1 cellular context compared by ENCODE assay signal in the genomic region with DNA sequence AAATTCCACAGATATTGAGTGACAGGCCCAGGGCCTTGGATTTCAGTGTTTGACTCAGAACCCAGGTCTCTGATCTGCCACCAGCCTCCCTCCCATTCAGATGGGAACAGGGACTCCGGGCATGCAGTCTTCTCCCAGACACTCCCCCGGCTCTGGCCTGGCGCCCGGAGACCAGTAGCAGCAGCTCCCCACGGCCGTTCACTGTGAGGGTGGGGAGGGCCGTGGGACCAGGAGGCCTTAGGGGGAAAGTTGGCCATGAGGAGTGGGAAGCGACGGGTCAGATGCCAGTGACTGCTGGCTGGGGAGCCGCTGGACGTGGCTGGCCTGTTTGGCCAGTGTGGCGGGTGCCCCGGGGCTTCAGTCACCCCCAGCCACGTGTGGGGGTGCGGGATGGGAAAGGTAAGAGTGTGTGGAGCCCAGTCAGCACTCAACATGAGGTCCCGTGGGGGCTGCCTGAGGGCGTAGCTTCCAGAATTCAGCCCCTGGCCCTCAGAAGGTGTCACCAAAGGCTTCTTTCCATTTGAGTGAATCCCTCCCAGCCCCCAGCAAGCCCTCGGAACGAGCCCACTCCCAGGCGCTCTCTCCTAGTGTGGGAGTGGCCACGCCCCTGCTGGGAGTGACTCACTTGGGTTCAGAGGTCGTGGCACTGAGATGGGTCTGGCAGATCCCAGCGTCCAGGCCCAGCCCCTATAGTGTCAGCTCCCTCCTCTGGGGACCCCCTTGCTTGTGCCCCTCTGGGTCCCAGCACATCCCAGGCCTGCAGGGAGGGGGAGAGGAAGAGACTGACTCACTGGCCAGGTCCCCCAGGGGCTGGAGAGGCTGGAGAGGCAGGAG.
TF ChIP-seq lines count a peak whose summit lies in the region.

No MANE protein-coding gene starts in this region.

TF ChIP-seq in GM12878, 131 proteins besides CTCF, POLR2A, EP300 and RAD21 (continued from another document and continues in another):
- TF ChIP-seq, protein P1, sequence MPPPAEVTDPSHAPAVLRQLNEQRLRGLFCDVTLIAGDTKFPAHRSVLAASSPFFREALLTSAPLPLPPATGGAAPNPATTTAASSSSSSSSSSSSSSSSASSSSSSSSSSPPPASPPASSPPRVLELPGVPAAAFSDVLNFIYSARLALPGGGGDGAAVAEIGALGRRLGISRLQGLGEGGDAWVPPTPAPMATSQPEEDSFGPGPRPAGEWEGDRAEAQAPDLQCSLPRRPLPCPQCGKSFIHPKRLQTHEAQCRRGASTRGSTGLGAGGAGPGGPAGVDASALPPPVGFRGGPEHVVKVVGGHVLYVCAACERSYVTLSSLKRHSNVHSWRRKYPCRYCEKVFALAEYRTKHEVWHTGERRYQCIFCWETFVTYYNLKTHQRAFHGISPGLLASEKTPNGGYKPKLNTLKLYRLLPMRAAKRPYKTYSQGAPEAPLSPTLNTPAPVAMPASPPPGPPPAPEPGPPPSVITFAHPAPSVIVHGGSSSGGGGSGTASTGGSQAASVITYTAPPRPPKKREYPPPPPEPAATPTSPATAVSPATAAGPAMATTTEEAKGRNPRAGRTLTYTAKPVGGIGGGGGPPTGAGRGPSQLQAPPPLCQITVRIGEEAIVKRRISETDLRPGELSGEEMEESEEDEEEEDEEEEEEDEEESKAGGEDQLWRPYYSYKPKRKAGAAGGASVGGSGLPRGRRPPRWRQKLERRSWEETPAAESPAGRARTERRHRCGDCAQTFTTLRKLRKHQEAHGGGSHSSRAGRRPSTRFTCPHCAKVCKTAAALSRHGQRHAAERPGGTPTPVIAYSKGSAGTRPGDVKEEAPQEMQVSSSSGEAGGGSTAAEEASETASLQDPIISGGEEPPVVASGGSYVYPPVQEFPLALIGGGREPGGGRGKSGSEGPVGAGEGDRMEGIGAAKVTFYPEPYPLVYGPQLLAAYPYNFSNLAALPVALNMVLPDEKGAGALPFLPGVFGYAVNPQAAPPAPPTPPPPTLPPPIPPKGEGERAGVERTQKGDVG (CRISPR knock-in tag; IDR thresholded peaks at IDR 0.05), result no peak
- TF ChIP-seq, protein P2, sequence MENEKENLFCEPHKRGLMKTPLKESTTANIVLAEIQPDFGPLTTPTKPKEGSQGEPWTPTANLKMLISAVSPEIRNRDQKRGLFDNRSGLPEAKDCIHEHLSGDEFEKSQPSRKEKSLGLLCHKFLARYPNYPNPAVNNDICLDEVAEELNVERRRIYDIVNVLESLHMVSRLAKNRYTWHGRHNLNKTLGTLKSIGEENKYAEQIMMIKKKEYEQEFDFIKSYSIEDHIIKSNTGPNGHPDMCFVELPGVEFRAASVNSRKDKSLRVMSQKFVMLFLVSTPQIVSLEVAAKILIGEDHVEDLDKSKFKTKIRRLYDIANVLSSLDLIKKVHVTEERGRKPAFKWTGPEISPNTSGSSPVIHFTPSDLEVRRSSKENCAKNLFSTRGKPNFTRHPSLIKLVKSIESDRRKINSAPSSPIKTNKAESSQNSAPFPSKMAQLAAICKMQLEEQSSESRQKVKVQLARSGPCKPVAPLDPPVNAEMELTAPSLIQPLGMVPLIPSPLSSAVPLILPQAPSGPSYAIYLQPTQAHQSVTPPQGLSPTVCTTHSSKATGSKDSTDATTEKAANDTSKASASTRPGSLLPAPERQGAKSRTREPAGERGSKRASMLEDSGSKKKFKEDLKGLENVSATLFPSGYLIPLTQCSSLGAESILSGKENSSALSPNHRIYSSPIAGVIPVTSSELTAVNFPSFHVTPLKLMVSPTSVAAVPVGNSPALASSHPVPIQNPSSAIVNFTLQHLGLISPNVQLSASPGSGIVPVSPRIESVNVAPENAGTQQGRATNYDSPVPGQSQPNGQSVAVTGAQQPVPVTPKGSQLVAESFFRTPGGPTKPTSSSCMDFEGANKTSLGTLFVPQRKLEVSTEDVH (IDR thresholded peaks at IDR 0.05; ENCODE audit: low read depth, partially characterized antibody), result no peak
- TF ChIP-seq SREBF2 (IDR thresholded peaks at IDR 0.05; ENCODE audit: low read length) (no peak), IRF4 (IDR thresholded peaks at IDR 0.05; ENCODE audit: low read depth, low read length) (no peak), YBX1 (IDR thresholded peaks at IDR 0.05) (no peak), NRF1 (conservative IDR thresholded peaks at IDR 0.05; ENCODE audit: low read depth, low read length) (no peak), KLF5 (IDR thresholded peaks at IDR 0.05; ENCODE audit: partially characterized antibody) (no peak), STAT1 (conservative IDR thresholded peaks at IDR 0.05) (no peak), YY1 (IDR thresholded peaks at IDR 0.05; ENCODE audit: low read depth, low read length) (no peak), NFYA (IDR thresholded peaks at IDR 0.05; ENCODE audit: borderline replicate concordance, low read depth, low read length) (no peak), SMAD5 (IDR thresholded peaks at IDR 0.05; ENCODE audit: low read depth) (no peak), MEF2B (IDR thresholded peaks at IDR 0.05; ENCODE audit: partially characterized antibody, poor library complexity, severe bottlenecking) (peak; percentile 52), NBN (IDR thresholded peaks at IDR 0.05) (no peak), KDM1A (IDR thresholded peaks at IDR 0.05; ENCODE audit: borderline replicate concordance) (no peak), ZNF217 (IDR thresholded peaks at IDR 0.05) (no peak), NR2F1 (conservative IDR thresholded peaks at IDR 0.05) (peak; percentile 85)
- TF ChIP-seq, protein P3, sequence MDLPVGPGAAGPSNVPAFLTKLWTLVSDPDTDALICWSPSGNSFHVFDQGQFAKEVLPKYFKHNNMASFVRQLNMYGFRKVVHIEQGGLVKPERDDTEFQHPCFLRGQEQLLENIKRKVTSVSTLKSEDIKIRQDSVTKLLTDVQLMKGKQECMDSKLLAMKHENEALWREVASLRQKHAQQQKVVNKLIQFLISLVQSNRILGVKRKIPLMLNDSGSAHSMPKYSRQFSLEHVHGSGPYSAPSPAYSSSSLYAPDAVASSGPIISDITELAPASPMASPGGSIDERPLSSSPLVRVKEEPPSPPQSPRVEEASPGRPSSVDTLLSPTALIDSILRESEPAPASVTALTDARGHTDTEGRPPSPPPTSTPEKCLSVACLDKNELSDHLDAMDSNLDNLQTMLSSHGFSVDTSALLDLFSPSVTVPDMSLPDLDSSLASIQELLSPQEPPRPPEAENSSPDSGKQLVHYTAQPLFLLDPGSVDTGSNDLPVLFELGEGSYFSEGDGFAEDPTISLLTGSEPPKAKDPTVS (IDR thresholded peaks at IDR 0.05; ENCODE audit: low read depth, low read length), result no peak
- TF ChIP-seq, protein P4, sequence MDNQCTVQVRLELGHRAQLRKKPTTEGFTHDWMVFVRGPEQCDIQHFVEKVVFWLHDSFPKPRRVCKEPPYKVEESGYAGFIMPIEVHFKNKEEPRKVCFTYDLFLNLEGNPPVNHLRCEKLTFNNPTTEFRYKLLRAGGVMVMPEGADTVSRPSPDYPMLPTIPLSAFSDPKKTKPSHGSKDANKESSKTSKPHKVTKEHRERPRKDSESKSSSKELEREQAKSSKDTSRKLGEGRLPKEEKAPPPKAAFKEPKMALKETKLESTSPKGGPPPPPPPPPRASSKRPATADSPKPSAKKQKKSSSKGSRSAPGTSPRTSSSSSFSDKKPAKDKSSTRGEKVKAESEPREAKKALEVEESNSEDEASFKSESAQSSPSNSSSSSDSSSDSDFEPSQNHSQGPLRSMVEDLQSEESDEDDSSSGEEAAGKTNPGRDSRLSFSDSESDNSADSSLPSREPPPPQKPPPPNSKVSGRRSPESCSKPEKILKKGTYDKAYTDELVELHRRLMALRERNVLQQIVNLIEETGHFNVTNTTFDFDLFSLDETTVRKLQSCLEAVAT (IDR thresholded peaks at IDR 0.05), result no peak; the same call in 1 of the 2 replicates
- TF ChIP-seq, protein P5, sequence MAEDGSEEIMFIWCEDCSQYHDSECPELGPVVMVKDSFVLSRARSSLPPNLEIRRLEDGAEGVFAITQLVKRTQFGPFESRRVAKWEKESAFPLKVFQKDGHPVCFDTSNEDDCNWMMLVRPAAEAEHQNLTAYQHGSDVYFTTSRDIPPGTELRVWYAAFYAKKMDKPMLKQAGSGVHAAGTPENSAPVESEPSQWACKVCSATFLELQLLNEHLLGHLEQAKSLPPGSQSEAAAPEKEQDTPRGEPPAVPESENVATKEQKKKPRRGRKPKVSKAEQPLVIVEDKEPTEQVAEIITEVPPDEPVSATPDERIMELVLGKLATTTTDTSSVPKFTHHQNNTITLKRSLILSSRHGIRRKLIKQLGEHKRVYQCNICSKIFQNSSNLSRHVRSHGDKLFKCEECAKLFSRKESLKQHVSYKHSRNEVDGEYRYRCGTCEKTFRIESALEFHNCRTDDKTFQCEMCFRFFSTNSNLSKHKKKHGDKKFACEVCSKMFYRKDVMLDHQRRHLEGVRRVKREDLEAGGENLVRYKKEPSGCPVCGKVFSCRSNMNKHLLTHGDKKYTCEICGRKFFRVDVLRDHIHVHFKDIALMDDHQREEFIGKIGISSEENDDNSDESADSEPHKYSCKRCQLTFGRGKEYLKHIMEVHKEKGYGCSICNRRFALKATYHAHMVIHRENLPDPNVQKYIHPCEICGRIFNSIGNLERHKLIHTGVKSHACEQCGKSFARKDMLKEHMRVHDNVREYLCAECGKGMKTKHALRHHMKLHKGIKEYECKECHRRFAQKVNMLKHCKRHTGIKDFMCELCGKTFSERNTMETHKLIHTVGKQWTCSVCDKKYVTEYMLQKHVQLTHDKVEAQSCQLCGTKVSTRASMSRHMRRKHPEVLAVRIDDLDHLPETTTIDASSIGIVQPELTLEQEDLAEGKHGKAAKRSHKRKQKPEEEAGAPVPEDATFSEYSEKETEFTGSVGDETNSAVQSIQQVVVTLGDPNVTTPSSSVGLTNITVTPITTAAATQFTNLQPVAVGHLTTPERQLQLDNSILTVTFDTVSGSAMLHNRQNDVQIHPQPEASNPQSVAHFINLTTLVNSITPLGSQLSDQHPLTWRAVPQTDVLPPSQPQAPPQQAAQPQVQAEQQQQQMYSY (CRISPR knock-in tag; IDR thresholded peaks at IDR 0.05), result no peak
- TF ChIP-seq, protein P6, sequence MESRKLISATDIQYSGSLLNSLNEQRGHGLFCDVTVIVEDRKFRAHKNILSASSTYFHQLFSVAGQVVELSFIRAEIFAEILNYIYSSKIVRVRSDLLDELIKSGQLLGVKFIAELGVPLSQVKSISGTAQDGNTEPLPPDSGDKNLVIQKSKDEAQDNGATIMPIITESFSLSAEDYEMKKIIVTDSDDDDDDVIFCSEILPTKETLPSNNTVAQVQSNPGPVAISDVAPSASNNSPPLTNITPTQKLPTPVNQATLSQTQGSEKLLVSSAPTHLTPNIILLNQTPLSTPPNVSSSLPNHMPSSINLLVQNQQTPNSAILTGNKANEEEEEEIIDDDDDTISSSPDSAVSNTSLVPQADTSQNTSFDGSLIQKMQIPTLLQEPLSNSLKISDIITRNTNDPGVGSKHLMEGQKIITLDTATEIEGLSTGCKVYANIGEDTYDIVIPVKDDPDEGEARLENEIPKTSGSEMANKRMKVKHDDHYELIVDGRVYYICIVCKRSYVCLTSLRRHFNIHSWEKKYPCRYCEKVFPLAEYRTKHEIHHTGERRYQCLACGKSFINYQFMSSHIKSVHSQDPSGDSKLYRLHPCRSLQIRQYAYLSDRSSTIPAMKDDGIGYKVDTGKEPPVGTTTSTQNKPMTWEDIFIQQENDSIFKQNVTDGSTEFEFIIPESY (IDR thresholded peaks at IDR 0.05), result no peak
- TF ChIP-seq, protein P7, sequence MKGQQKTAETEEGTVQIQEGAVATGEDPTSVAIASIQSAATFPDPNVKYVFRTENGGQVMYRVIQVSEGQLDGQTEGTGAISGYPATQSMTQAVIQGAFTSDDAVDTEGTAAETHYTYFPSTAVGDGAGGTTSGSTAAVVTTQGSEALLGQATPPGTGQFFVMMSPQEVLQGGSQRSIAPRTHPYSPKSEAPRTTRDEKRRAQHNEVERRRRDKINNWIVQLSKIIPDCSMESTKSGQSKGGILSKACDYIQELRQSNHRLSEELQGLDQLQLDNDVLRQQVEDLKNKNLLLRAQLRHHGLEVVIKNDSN (IDR thresholded peaks at IDR 0.05; ENCODE audit: borderline replicate concordance, extremely low read length, insufficient read depth, low read depth, low read length), result no peak
- TF ChIP-seq, protein P8, sequence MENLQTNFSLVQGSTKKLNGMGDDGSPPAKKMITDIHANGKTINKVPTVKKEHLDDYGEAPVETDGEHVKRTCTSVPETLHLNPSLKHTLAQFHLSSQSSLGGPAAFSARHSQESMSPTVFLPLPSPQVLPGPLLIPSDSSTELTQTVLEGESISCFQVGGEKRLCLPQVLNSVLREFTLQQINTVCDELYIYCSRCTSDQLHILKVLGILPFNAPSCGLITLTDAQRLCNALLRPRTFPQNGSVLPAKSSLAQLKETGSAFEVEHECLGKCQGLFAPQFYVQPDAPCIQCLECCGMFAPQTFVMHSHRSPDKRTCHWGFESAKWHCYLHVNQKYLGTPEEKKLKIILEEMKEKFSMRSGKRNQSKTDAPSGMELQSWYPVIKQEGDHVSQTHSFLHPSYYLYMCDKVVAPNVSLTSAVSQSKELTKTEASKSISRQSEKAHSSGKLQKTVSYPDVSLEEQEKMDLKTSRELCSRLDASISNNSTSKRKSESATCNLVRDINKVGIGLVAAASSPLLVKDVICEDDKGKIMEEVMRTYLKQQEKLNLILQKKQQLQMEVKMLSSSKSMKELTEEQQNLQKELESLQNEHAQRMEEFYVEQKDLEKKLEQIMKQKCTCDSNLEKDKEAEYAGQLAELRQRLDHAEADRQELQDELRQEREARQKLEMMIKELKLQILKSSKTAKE (IDR thresholded peaks at IDR 0.05; ENCODE audit: low read depth, poor library complexity, severe bottlenecking), result no peak
- TF ChIP-seq, protein P9, sequence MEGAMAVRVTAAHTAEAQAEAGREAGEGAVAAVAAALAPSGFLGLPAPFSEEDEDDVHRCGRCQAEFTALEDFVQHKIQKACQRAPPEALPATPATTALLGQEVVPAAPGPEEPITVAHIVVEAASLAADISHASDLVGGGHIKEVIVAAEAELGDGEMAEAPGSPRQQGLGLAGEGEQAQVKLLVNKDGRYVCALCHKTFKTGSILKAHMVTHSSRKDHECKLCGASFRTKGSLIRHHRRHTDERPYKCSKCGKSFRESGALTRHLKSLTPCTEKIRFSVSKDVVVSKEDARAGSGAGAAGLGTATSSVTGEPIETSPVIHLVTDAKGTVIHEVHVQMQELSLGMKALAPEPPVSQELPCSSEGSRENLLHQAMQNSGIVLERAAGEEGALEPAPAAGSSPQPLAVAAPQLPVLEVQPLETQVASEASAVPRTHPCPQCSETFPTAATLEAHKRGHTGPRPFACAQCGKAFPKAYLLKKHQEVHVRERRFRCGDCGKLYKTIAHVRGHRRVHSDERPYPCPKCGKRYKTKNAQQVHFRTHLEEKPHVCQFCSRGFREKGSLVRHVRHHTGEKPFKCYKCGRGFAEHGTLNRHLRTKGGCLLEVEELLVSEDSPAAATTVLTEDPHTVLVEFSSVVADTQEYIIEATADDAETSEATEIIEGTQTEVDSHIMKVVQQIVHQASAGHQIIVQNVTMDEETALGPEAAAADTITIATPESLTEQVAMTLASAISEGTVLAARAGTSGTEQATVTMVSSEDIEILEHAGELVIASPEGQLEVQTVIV (IDR thresholded peaks at IDR 0.05; ENCODE audit: borderline replicate concordance, partially characterized antibody), result no peak
- TF ChIP-seq, protein P10, sequence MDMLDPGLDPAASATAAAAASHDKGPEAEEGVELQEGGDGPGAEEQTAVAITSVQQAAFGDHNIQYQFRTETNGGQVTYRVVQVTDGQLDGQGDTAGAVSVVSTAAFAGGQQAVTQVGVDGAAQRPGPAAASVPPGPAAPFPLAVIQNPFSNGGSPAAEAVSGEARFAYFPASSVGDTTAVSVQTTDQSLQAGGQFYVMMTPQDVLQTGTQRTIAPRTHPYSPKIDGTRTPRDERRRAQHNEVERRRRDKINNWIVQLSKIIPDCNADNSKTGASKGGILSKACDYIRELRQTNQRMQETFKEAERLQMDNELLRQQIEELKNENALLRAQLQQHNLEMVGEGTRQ (IDR thresholded peaks at IDR 0.05; ENCODE audit: borderline replicate concordance, low read depth, low read length), result no peak
- TF ChIP-seq, protein P11, sequence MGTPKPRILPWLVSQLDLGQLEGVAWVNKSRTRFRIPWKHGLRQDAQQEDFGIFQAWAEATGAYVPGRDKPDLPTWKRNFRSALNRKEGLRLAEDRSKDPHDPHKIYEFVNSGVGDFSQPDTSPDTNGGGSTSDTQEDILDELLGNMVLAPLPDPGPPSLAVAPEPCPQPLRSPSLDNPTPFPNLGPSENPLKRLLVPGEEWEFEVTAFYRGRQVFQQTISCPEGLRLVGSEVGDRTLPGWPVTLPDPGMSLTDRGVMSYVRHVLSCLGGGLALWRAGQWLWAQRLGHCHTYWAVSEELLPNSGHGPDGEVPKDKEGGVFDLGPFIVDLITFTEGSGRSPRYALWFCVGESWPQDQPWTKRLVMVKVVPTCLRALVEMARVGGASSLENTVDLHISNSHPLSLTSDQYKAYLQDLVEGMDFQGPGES (IDR thresholded peaks at IDR 0.05), result no peak
